1 cellular context compared by ENCODE assay signal in genomic region chr12:31591308-31591901, GRCh38.
TF ChIP-seq lines count a peak whose summit lies in the region.

No MANE protein-coding gene starts in this region.

TF ChIP-seq in IMR-90, 13 proteins besides CTCF, POLR2A, EP300 and RAD21 (continued from another document):
- no peak for TF ChIP-seq RCOR1 (IDR thresholded peaks at IDR 0.05; ENCODE audit: insufficient replicate concordance, low read length)
TF ChIP-seq in IMR-90: peak in this region for 0.
